Comparison of ENCODE assay signal across 8 cellular contexts in the genomic region with DNA sequence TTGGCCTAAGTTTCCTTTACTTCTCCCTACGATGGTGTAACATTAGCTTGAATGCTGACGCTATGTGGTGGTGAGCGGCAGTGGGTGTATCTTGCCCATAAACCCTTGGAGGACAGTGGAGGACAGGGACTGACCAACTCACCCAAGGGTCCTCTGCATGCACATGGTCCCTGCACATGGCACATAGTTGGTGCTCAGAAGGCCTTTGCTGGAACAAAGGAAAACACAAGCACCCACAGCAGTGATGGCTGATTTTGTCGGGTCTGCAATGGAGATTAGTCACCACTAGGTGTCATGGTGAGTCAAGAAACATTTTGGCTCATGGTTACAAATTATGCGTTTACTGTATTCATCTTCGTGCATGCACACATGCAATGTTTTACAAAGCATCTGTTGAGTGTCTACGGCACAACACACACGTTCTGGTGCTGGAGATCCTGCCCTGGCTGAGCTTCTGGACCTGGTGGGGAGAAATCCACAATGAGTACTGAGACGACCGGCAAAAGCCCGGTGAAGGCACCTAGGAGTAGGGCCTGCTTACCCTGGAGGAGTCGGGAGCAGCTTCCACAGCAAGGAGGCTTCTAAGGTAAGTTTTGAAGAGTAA. TPM values are rescaled to one million over a fixed set of nuclear protein-coding genes. Genes with fewer than 3 reads are reported as not detected.
A peak's percentile ranks its signal among the peaks of the same experiment; 100 is the strongest.
DNase-seq lines count a peak whose midpoint lies in the region; ATAC-seq and TF ChIP-seq lines count a peak whose summit lies in the region.

No MANE protein-coding gene starts in this region.

- intact Hi-C loops in left ventricle myocardium superior (cut with micrococcal nuclease) = loop anchor here (5.0 kb wide), 1 partner anchor 390 kb away; no protein-coding TSS in a partner anchor

- TF ChIP-seq CTCF in GM13977 (IDR thresholded peaks at IDR 0.05; ENCODE audit: extremely low read depth, insufficient read depth, missing control alignments) = peak; percentile 78
- peak; percentile 84 for TF ChIP-seq CTCF in retinal pigment epithelial cell (conservative IDR thresholded peaks at IDR 0.05; ENCODE audit: low read depth, low read length)

- peaks cover 29% of the 10 kb centered on the region for H3K27me3 Mint-ChIP-seq in stimulated activated memory B cell treated with anti-CD40 and anti-IgM and Interleukin-4, amounts not matched to agents 10 μg/mL and 1 μg/mL and 100 μg/mL, for 72 hours

- H3K4me3 Mint-ChIP-seq in stimulated activated memory B cell treated with anti-CD40 and anti-IgM and Interleukin-4, amounts not matched to agents 10 μg/mL and 1 μg/mL and 100 μg/mL, for 72 hours = no peak overlapping the region

- ATAC-seq in activated naive CD4-positive, alpha-beta T cell treated with anti-CD3 and anti-CD28 coated beads, Interleukin-2, amount 50 U/mL, for 72 hours = peak; percentile 53 to 56
- ATAC-seq in left ventricle myocardium superior = peak; percentile 8
- ATAC-seq in HG03432 (IDR thresholded peaks at IDR 0.05; ENCODE audit: unreplicated experiment) = no peak
- no peak for ATAC-seq in stimulated activated memory B cell treated with anti-CD40 and anti-IgM and Interleukin-4, amounts not matched to agents 10 μg/mL and 1 μg/mL and 100 μg/mL, for 72 hours

- no peaks in the 10 kb centered on the region for H3K9me3 Mint-ChIP-seq in activated naive CD4-positive, alpha-beta T cell treated with anti-CD3 and anti-CD28 coated beads, Interleukin-2, amount 50 U/mL, for 72 hours
- no peaks in the 10 kb centered on the region for H3K9me3 Mint-ChIP-seq in stimulated activated memory B cell treated with anti-CD40 and anti-IgM and Interleukin-4, amounts not matched to agents 10 μg/mL and 1 μg/mL and 100 μg/mL, for 72 hours

- DNase-seq in Ammon's horn (ENCODE audit: low spot score) (peak; percentile 54), GM13977 (ENCODE audit: low spot score) (peak; percentile 68), NCI-H526 (lab: John Stamatoyannopoulos, UW) (peak; percentile 21 to 43), left ventricle myocardium superior (no peak), retinal pigment epithelial cell (ENCODE audit: low read depth) (no peak)
- DNase-seq in activated naive CD4-positive, alpha-beta T cell treated with anti-CD3 and anti-CD28 coated beads, Interleukin-2, amount 50 U/mL, for 72 hours (ENCODE audit: low spot score in 2 of 2) = peak in 1 of 2 donors; percentile 37

- peaks cover 9% of the 10 kb centered on the region for H3K4me1 Mint-ChIP-seq in stimulated activated memory B cell treated with anti-CD40 and anti-IgM and Interleukin-4, amounts not matched to agents 10 μg/mL and 1 μg/mL and 100 μg/mL, for 72 hours

- no peaks in the 10 kb centered on the region for H3K36me3 Mint-ChIP-seq in activated naive CD4-positive, alpha-beta T cell treated with anti-CD3 and anti-CD28 coated beads, Interleukin-2, amount 50 U/mL, for 72 hours
- no peaks in the 10 kb centered on the region for H3K36me3 Mint-ChIP-seq in stimulated activated memory B cell treated with anti-CD40 and anti-IgM and Interleukin-4, amounts not matched to agents 10 μg/mL and 1 μg/mL and 100 μg/mL, for 72 hours

- H3K27ac Mint-ChIP-seq in activated naive CD4-positive, alpha-beta T cell treated with anti-CD3 and anti-CD28 coated beads, Interleukin-2, amount 50 U/mL, for 72 hours = no peak overlapping the region
- H3K27ac Mint-ChIP-seq in stimulated activated memory B cell treated with anti-CD40 and anti-IgM and Interleukin-4, amounts not matched to agents 10 μg/mL and 1 μg/mL and 100 μg/mL, for 72 hours = no peak overlapping the region

- in situ Hi-C loops in GM13977 (cut with MboI; ENCODE audit: low pct_unique_long_range_greater_than_20kb, low sequenced_read_pairs, unreplicated experiment) = no loop called here

- no peak overlapping the region for H3K4me3 ChIP-seq in retinal pigment epithelial cell (ENCODE audit: low read length)

RNA-seq across cellular contexts. Expression of a gene that starts 44.0 kb away (rescaled TPM):
- 10 to 100 TPM; 37.0 to 39.5 TPM for total RNA-seq in activated naive CD4-positive, alpha-beta T cell treated with anti-CD3 and anti-CD28 coated beads, Interleukin-2, amount 50 U/mL, for 72 hours
- total RNA-seq in left ventricle myocardium superior = 23.7 TPM

Comparison
In these comparisons a context has a peak if more than half of its experiments do, and no peak if none do; other contexts are left out.
1. DNase-seq: peak in Ammon's horn (single experiment), GM13977 (single experiment) and NCI-H526 (2 of 2); none in left ventricle myocardium superior (single experiment) and retinal pigment epithelial cell (single experiment).
2. ATAC-seq: peak in activated naive CD4-positive, alpha-beta T cell treated with anti-CD3 and anti-CD28 coated beads, Interleukin-2, amount 50 U/mL, for 72 hours (2 of 2) and left ventricle myocardium superior (single experiment); none in HG03432 (single experiment) and stimulated activated memory B cell treated with anti-CD40 and anti-IgM and Interleukin-4, amounts not matched to agents 10 μg/mL and 1 μg/mL and 100 μg/mL, for 72 hours (single experiment).